In the genomic region with DNA sequence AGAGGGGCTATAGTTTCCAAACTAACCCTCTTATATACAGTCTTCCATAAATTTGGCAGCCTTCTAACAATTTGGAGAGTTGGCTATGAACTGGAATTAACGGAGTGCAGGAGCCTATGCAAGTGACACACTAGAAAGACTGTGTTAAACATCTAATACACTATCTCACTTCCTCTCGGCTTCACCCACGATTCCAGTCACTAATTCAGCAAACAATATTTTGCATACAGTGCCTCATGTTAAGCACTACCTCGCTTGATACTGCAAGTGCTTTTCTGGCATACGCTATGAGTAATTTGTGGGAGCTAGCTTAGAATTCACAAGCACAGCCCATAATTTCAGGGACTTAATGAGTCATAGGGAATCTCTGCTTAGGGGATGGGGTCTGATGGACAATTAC, we compare ENCODE assay signal across 12 cellular contexts.
DNase-seq lines count a peak whose midpoint lies in the region; ATAC-seq lines count a peak whose summit lies in the region.
"Had no signal": no experiment of that assay in that cellular context is flagged by ENCODE, and none has a peak within 500 bp of the region (broad histone marks: within the 10 kb centered on the region; RNA-seq: fewer than 3 reads in every experiment).

No MANE protein-coding gene starts in this region.

- peak; percentile 63 for ATAC-seq in GM19035 (IDR thresholded peaks at IDR 0.05; ENCODE audit: unreplicated experiment)
- peak; percentile 93 for ATAC-seq in HG02588 (IDR thresholded peaks at IDR 0.05; ENCODE audit: unreplicated experiment)
- peak; percentile 63 for ATAC-seq in HG03280 (IDR thresholded peaks at IDR 0.05; ENCODE audit: unreplicated experiment)
- ATAC-seq: activated T-helper 17 cell treated with anti-CD3 and anti-CD28 coated beads, Interleukin-2, amount 50 U/mL, for 72 hours had no signal

- DNase-seq in NCI-H524 (lab: John Stamatoyannopoulos, UW), result no peak
- DNase-seq in cerebellar cortex (ENCODE audit: low spot score), result no peak
- no peak for DNase-seq in occipital lobe (lab: John Stamatoyannopoulos, UW)
- DNase-seq in 8988T, result no peak
- DNase-seq: activated CD4-positive, alpha-beta T cell treated with anti-CD3 and anti-CD28 coated beads, Interleukin-2, amount 10 ng/mL, durations not matched to agents 7 days and 5 days; CD4-positive, alpha-beta T cell; KG1; NCI-H69 had no signal
